ENCODE assay signal across 8 cellular contexts in the genomic region with DNA sequence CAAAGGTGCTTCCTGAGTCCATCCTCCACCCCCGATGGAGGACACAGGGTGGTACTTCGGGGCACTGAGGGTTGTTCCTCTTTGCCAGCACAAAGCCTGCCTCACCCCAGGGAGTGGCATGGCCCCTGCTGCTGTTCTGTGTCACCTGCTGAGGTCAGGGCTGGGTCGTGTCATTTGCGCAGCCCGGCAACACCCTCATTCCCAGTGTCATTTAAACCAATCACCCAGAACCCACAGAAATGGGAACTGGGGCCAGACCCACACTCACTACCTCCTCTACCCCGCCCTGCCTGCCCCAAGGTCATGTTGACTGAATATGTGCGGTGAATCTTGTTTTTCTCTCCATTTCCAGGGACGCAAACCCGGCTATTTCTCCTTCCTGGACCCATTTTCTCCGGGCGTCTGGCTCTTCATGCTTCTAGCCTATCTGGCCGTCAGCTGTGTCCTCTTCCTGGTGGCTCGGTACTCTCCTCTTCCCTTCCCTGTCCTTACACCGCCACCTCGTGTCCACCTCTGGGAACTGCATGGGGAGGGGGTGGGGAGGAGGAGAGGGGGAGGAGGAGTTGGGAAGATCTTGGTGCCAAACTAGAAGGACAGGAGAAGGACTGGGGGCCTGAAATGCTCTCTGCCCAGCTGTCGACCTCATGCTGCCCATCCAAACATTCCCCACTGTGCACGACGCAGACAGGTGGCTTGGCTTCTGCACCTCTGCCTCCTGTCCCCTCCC.
DNase-seq lines count a peak whose midpoint lies in the region; ATAC-seq and TF ChIP-seq lines count a peak whose summit lies in the region.

No MANE protein-coding gene starts in this region.

- no peaks in the 10 kb centered on the region for H3K27me3 ChIP-seq in lung (ENCODE audit: control insufficient read depth, insufficient read depth)

- H3K4me1 ChIP-seq in lung (ENCODE audit: control insufficient read depth in 2 of 2, insufficient read depth in 2 of 2, low read length in 2 of 2): peaks cover 0 to 4% of the 10 kb centered on the region in 2 donors

- H3K27ac ChIP-seq in lung (ENCODE audit: low read depth in 1 of 2, low read length in 1 of 2): no peak overlapping the region

- H3K9me3 ChIP-seq in lung (ENCODE audit: control insufficient read depth in 2 of 2, insufficient read depth in 1 of 2, low read length in 1 of 2): no peaks in the 10 kb centered on the region

- peak; percentile 34 for TF ChIP-seq CTCF in lung (IDR thresholded peaks at IDR 0.05; ENCODE audit: control extremely low read depth, extremely low read depth)

- DNase-seq in DMS153 (lab: John Stamatoyannopoulos, UW): peak; percentile 41
- peak; percentile 95 for DNase-seq in NCI-H526 treated with DMSO at 0.1 percent for 48 hours (lab: John Stamatoyannopoulos, UW)
- peak; percentile 39 to 50 for DNase-seq in activated CD4-positive, alpha-beta T cell treated with anti-CD3 and anti-CD28 coated beads, Interleukin-2, amount 50 U/mL, for 4 hours
- DNase-seq in ecto neural progenitor cell (ENCODE audit: low spot score): peak; percentile 90
- DNase-seq in lung (ENCODE audit: low spot score): peak; percentile 76
- peak; percentile 14 to 30 (median 28) for DNase-seq in stimulated activated CD4-positive, alpha-beta T cell treated with anti-CD3 and anti-CD28 coated beads, TNF-alpha, amount 100 ng/mL, for 4 hours (ENCODE audit: low read depth in 3 of 3)

- 15% methylated on average over 18 of the region's 18 CpGs for WGBS in lung, 2 donors

- ATAC-seq in HG02852 (IDR thresholded peaks at IDR 0.05; ENCODE audit: unreplicated experiment) (peak; percentile 40), lung (ENCODE audit: insufficient read depth, low FRiP score) (peak; percentile 85), GM18858 (IDR thresholded peaks at IDR 0.05; ENCODE audit: unreplicated experiment) (no peak)

- H3K36me3 ChIP-seq in lung (ENCODE audit: control insufficient read depth in 2 of 2, insufficient read depth in 2 of 2, low read length in 2 of 2): no peaks in the 10 kb centered on the region

- no peak overlapping the region for H3K4me3 ChIP-seq in lung

Comparison
In these comparisons a context has a peak if more than half of its experiments do, and no peak if none do; other contexts are left out.
1. DNase-seq: peak in every context shown above with its lines; median percentile 95 in NCI-H526 treated with DMSO at 0.1 percent for 48 hours; 90 in ecto neural progenitor cell; 76 in lung; 44 in activated CD4-positive, alpha-beta T cell treated with anti-CD3 and anti-CD28 coated beads, Interleukin-2, amount 50 U/mL, for 4 hours; 41 in DMS153; 28 in stimulated activated CD4-positive, alpha-beta T cell treated with anti-CD3 and anti-CD28 coated beads, TNF-alpha, amount 100 ng/mL, for 4 hours.